Comparison of ENCODE assay signal across 8 cellular contexts in genomic region chr6:33192671-33193602, GRCh38. TPM values are rescaled to one million over a fixed set of nuclear protein-coding genes. Genes with fewer than 3 reads are reported as not detected.
A peak's percentile ranks its signal among the peaks of the same experiment; 100 is the strongest.
DNase-seq lines count a peak whose midpoint lies in the region; ATAC-seq lines count a peak whose summit lies in the region.

No MANE protein-coding gene starts in this region.

- DNase-seq in AG08396 (ENCODE audit: low spot score) (peak; percentile 55), NCI-H1105 treated with DMSO at 0.1 percent for 48 hours (lab: John Stamatoyannopoulos, UW) (peak; percentile 58), ecto neural progenitor cell (ENCODE audit: low spot score) (peak; percentile 62), mesendoderm (no peak), MG63 (no peak)

- no peak overlapping the region for H3K18ac ChIP-seq in mesendoderm (ENCODE audit: low read length)

- peak overlapping the region; percentile 24 for H3K23ac ChIP-seq in mesendoderm (ENCODE audit: low read length)

- H3K9me3 ChIP-seq in thymus (ENCODE audit: control insufficient read depth) = no peaks in the 10 kb centered on the region
- H3K9me3 ChIP-seq in MG63 = no peaks in the 10 kb centered on the region

- no peak overlapping the region for H2BK5ac ChIP-seq in mesendoderm (ENCODE audit: low read length)

- H3K27ac ChIP-seq in mesendoderm (ENCODE audit: low read depth, low read length) = no peak overlapping the region
- no peak overlapping the region for H3K27ac ChIP-seq in thymus (ENCODE audit: low read depth)

- H4K8ac ChIP-seq in mesendoderm (ENCODE audit: low read depth, low read length) = no peak overlapping the region

- peak overlapping the region; percentile 90 for H3K56ac ChIP-seq in mesendoderm (ENCODE audit: low read length)

- no peak overlapping the region for H2BK120ac ChIP-seq in mesendoderm (ENCODE audit: low read depth, low read length)

- no peak overlapping the region for H2AK5ac ChIP-seq in mesendoderm (ENCODE audit: low read length)

- no peak overlapping the region for H4K5ac ChIP-seq in mesendoderm (ENCODE audit: low read length)

- ATAC-seq in HG03025 (IDR thresholded peaks at IDR 0.05; ENCODE audit: low FRiP score, unreplicated experiment) = no peak
- ATAC-seq in GM19328 (IDR thresholded peaks at IDR 0.05; ENCODE audit: unreplicated experiment) = no peak

- no CpG with 5 or more reads among the region's 72 CpGs for WGBS in mesendoderm (ENCODE audit: extremely low coverage, insufficient coverage, low lambda C conversion rate)
- 9% methylated on average over 71 of the region's 72 CpGs for WGBS in thymus

- H3K4me2 ChIP-seq in mesendoderm (ENCODE audit: low read length) = peak overlapping the region; percentile 95

- H3K4me3 ChIP-seq in mesendoderm (ENCODE audit: low read length) (peak overlapping the region; percentile 65), thymus (ENCODE audit: low read length) (peak overlapping the region; percentile 35), MG63 (no peak overlapping the region)

- H3K27me3 ChIP-seq in mesendoderm (ENCODE audit: insufficient read depth, low read length, poor library complexity) (no peaks in the 10 kb centered on the region), thymus (ENCODE audit: control insufficient read depth, insufficient read depth) (peaks cover 26% of the 10 kb centered on the region), MG63 (no peaks in the 10 kb centered on the region)

- H3K79me2 ChIP-seq in mesendoderm (ENCODE audit: control insufficient read depth, insufficient read depth, low read length) = no peaks in the 10 kb centered on the region

- no peaks in the 10 kb centered on the region for H3K79me1 ChIP-seq in mesendoderm (ENCODE audit: low read length)

- no peak overlapping the region for H3K4ac ChIP-seq in mesendoderm (ENCODE audit: low read depth, low read length)

- H3K36me3 ChIP-seq in mesendoderm (ENCODE audit: control insufficient read depth, insufficient read depth, low read length) (peaks cover 2% of the 10 kb centered on the region), thymus (ENCODE audit: control insufficient read depth, insufficient read depth) (peaks cover 37% of the 10 kb centered on the region), MG63 (peaks cover 44% of the 10 kb centered on the region)

- H3K4me1 ChIP-seq in mesendoderm (ENCODE audit: control insufficient read depth, low read depth, low read length) (peaks cover 3% of the 10 kb centered on the region), thymus (ENCODE audit: control insufficient read depth, insufficient read depth, low read length) (peaks cover 7% of the 10 kb centered on the region)

- peak overlapping the region; percentile 81 for H3K9ac ChIP-seq in mesendoderm (ENCODE audit: low read length)

- no peak overlapping the region for H2BK15ac ChIP-seq in mesendoderm (replicated peaks; ENCODE audit: low read depth)

RNA-seq across cellular contexts. Expression of gene COL11A2, which starts 0.7 kb away (rescaled TPM):
- 0.52 TPM for polyA plus RNA-seq in mesendoderm (2013, experiment 1 of 2)
- 0.57 TPM for polyA plus RNA-seq in mesendoderm (2013, experiment 2 of 2)
- 5.5 TPM for polyA plus RNA-seq in thymus
- total RNA-seq in MG63 (2014; rRNA removed; shearing (Covaris generic); ENCODE audit: low replicate concordance) = 0.99 and 2.6 TPM in 2 replicates

RNA-seq across cellular contexts. Expression of gene RXRB, which starts 7.5 kb away (rescaled TPM):
- 7.3 TPM for polyA plus RNA-seq in mesendoderm (2013, experiment 1 of 2)
- 6.7 TPM for polyA plus RNA-seq in mesendoderm (2013, experiment 2 of 2)
- 60.7 TPM for polyA plus RNA-seq in thymus
- total RNA-seq in MG63 (2014; rRNA removed; shearing (Covaris generic); ENCODE audit: low replicate concordance) = 43.6 and 58.8 TPM in 2 replicates

RNA-seq across cellular contexts. Expression of gene SLC39A7, which starts 7.7 kb away (rescaled TPM):
- 44.7 TPM for polyA plus RNA-seq in mesendoderm (2013, experiment 1 of 2)
- 43.5 TPM for polyA plus RNA-seq in mesendoderm (2013, experiment 2 of 2)
- polyA plus RNA-seq in thymus = 43.0 TPM
- total RNA-seq in MG63 (2014; rRNA removed; shearing (Covaris generic); ENCODE audit: low replicate concordance) = 397 and 459 TPM in 2 replicates

RNA-seq across cellular contexts. Expression of gene HSD17B8, which starts 11.5 kb away (rescaled TPM):
- 2.1 TPM for polyA plus RNA-seq in mesendoderm (2013, experiment 1 of 2)
- 2.1 TPM for polyA plus RNA-seq in mesendoderm (2013, experiment 2 of 2)
- polyA plus RNA-seq in thymus = 15.7 TPM
- total RNA-seq in MG63 (2014; rRNA removed; shearing (Covaris generic); ENCODE audit: low replicate concordance) = not detected in 2 replicates

RNA-seq across cellular contexts. Expression of gene RING1, which starts 15.4 kb away (rescaled TPM):
- 25.9 TPM for polyA plus RNA-seq in mesendoderm (2013, experiment 1 of 2)
- 25.7 TPM for polyA plus RNA-seq in mesendoderm (2013, experiment 2 of 2)
- polyA plus RNA-seq in thymus = 62.6 TPM
- 77.7 and 171 TPM in 2 replicates for total RNA-seq in MG63 (2014; rRNA removed; shearing (Covaris generic); ENCODE audit: low replicate concordance)

Comparison
In these comparisons a context has a peak if more than half of its experiments do, and no peak if none do; other contexts are left out.
1. DNase-seq: peak in AG08396 (single experiment), NCI-H1105 treated with DMSO at 0.1 percent for 48 hours (single experiment) and ecto neural progenitor cell (single experiment); none in mesendoderm (single experiment) and MG63 (single experiment).